ENCODE assay signal across 1 cellular context in genomic region chr3:171115667-171116066, GRCh38.
TF ChIP-seq lines count a peak whose summit lies in the region.

No MANE protein-coding gene starts in this region.

TF ChIP-seq in GM12878, 131 proteins besides CTCF, POLR2A, EP300 and RAD21:
- TF ChIP-seq ZNF687 (IDR thresholded peaks at IDR 0.05) (no peak), EED (IDR thresholded peaks at IDR 0.05; ENCODE audit: low read depth) (no peak), IKZF2 (IDR thresholded peaks at IDR 0.05) (no peak), HSF1 (IDR thresholded peaks at IDR 0.05; ENCODE audit: low read depth, low read length) (no peak), MTA2 (IDR thresholded peaks at IDR 0.05; ENCODE audit: low read depth) (peak; percentile 42; the same call in 1 of the 2 replicates), MEF2B (IDR thresholded peaks at IDR 0.05; ENCODE audit: partially characterized antibody, poor library complexity, severe bottlenecking) (peak; percentile 44)
TF ChIP-seq in GM12878: peak in this region for 2.
